8 cellular contexts compared by ENCODE assay signal in genomic region chr5:60699549-60700346, GRCh38. TPM values are rescaled to one million over a fixed set of nuclear protein-coding genes. Genes with fewer than 3 reads are reported as not detected.
DNase-seq lines count a peak whose midpoint lies in the region; ATAC-seq, FAIRE-seq and TF ChIP-seq lines count a peak whose summit lies in the region.

DEPDC1B (minus strand) TSS chr5:60700166; CDS start chr5:60700093, 73 bp downstream.

- H3K4me3 Mint-ChIP-seq in activated CD4-positive, alpha-beta T cell treated with anti-CD3 and anti-CD28 coated beads for 36 hours: peak within 1 kb of the TSS; percentile 84
- H3K4me3 Mint-ChIP-seq in chondrocyte (ENCODE audit: unreplicated experiment): peak within 1 kb of the TSS; percentile 91

- intact Hi-C loops in activated CD4-positive, alpha-beta T cell treated with anti-CD3 and anti-CD28 coated beads for 36 hours (cut with DNase I, micrococcal nuclease): loop anchor here (1.0 to 10.0 kb wide), 8 partner anchors 143 to 1665 kb away; partner anchors contain the start of genes ELOVL7 (in 2 of the 2), ERCC8 (in 1 of the 2), NDUFAF2 (in 1 of the 2) and SMIM15 (in 1 of the 2)
- intact Hi-C loops in left colon (cut with DNase I, micrococcal nuclease): no loop called here

- H3K27ac ChIP-seq in BLaER1 treated with 17β-estradiol and CSF1 and Interleukin-3, amounts not matched to agents 10 nM and 100 nM: peak within 1 kb of the TSS in 10 of 11 experiments; percentile 56 to 94 (median 92); a peak in 21 of 22 replicates

- H3K27ac Mint-ChIP-seq in activated CD4-positive, alpha-beta T cell treated with anti-CD3 and anti-CD28 coated beads for 36 hours: peak within 1 kb of the TSS; percentile 88
- H3K27ac Mint-ChIP-seq in chondrocyte (ENCODE audit: unreplicated experiment): peak within 1 kb of the TSS; percentile 92

- peak within 1 kb of the TSS; percentile 75 to 95 (median 91) for H3K9ac ChIP-seq in BLaER1 treated with 17β-estradiol and CSF1 and Interleukin-3, amounts not matched to agents 10 nM and 100 nM

- no peaks in the 10 kb centered on the region for H3K9me3 Mint-ChIP-seq in activated CD4-positive, alpha-beta T cell treated with anti-CD3 and anti-CD28 coated beads for 36 hours (ENCODE audit: low read depth)
- H3K9me3 Mint-ChIP-seq in chondrocyte (ENCODE audit: low read depth): no peaks in the 10 kb centered on the region

- H3K9me3 ChIP-seq in BLaER1 treated with 17β-estradiol and CSF1 and Interleukin-3, amounts not matched to agents 10 nM and 100 nM (replicated peaks in 1 of 11): peaks cover 0 to 13% (median 7%) of the 10 kb centered on the region in 11 experiments; a peak in 13 of 22 replicates

- POLR2A ChIA-PET in activated CD4-positive, alpha-beta T cell treated with anti-CD3 and anti-CD28 coated beads for 36 hours (lab: Charles Lee): interaction anchor here (0.5 to 2.0 kb wide), 5 partner anchors 18 to 632 kb away, joined by 4 to 8 read pairs (median 4); partner anchors contain the start of genes ERCC8, NDUFAF2 and ZSWIM6

- H3K4me2 ChIP-seq in BLaER1 treated with 17β-estradiol and CSF1 and Interleukin-3, amounts not matched to agents 10 nM and 100 nM: peak within 1 kb of the TSS; percentile 75 to 96 (median 86)

- ATAC-seq in HG03442 (IDR thresholded peaks at IDR 0.05; ENCODE audit: unreplicated experiment) (peak; percentile 90), left colon (peak; percentile 98)
- peak; percentile 97 for ATAC-seq in activated CD4-positive, alpha-beta T cell treated with anti-CD3 and anti-CD28 coated beads for 36 hours

- peaks cover 2% of the 10 kb centered on the region for H3K27me3 Mint-ChIP-seq in activated CD4-positive, alpha-beta T cell treated with anti-CD3 and anti-CD28 coated beads for 36 hours
- H3K27me3 Mint-ChIP-seq in chondrocyte (ENCODE audit: low read depth): peaks cover 10% of the 10 kb centered on the region

- peaks cover 10% of the 10 kb centered on the region for H3K36me3 Mint-ChIP-seq in activated CD4-positive, alpha-beta T cell treated with anti-CD3 and anti-CD28 coated beads for 36 hours (ENCODE audit: low read depth)
- no peaks in the 10 kb centered on the region for H3K36me3 Mint-ChIP-seq in chondrocyte (ENCODE audit: low read depth)

- H3K4me1 Mint-ChIP-seq in activated CD4-positive, alpha-beta T cell treated with anti-CD3 and anti-CD28 coated beads for 36 hours: peaks cover 16% of the 10 kb centered on the region
- H3K4me1 Mint-ChIP-seq in chondrocyte (ENCODE audit: low read depth): peaks cover 25% of the 10 kb centered on the region

- CTCF ChIA-PET in activated CD4-positive, alpha-beta T cell treated with anti-CD3 and anti-CD28 coated beads for 36 hours (lab: Charles Lee): interaction anchor here (0.6 to 2.2 kb wide), 14 partner anchors 10 to 1264 kb away, joined by 3 to 5 read pairs (median 3); partner anchors contain the start of gene ELOVL7

- peak within 1 kb of the TSS; percentile 66 to 84 (median 77) for H3K4me3 ChIP-seq in BLaER1 treated with 17β-estradiol and CSF1 and Interleukin-3, amounts not matched to agents 10 nM and 100 nM

- peak; percentile 18 for FAIRE-seq in GM19239 (lab: Jason Lieb, UNC)

- peak; percentile 78 for TF ChIP-seq CTCF in chondrocyte (IDR thresholded peaks at IDR 0.05)

- H3K36me3 ChIP-seq in BLaER1 treated with 17β-estradiol and CSF1 and Interleukin-3, amounts not matched to agents 10 nM and 100 nM: peaks cover 0 to 12% (median 8%) of the 10 kb centered on the region in 11 experiments; a peak in 10 of 22 replicates

- DNase-seq in GM19239 (ENCODE audit: insufficient read length, low spot score) (peak; percentile 65), NCI-H510A (lab: John Stamatoyannopoulos, UW) (peak; percentile 57), chondrocyte (ENCODE audit: low spot score) (peak; percentile 93), left colon (peak; percentile 80 to 90)
- peak; percentile 94 for DNase-seq in activated CD4-positive, alpha-beta T cell treated with anti-CD3 and anti-CD28 coated beads for 36 hours
- DNase-seq in stimulated activated CD4-positive, alpha-beta T cell treated with anti-CD3 and anti-CD28 coated beads, Interleukin-1b, Interleukin-23, amount 100 ng/mL, for 4 hours (ENCODE audit: low read depth in 2 of 2): peak; percentile 73 to 81

- H3K4me1 ChIP-seq in BLaER1 treated with 17β-estradiol and CSF1 and Interleukin-3, amounts not matched to agents 10 nM and 100 nM: peaks cover 16 to 34% (median 25%) of the 10 kb centered on the region in 10 experiments

- no peaks in the 10 kb centered on the region for H3K27me3 ChIP-seq in BLaER1 treated with 17β-estradiol and CSF1 and Interleukin-3, amounts not matched to agents 10 nM and 100 nM

- no peaks in the 10 kb centered on the region for H4K20me1 ChIP-seq in BLaER1 treated with 17β-estradiol and CSF1 and Interleukin-3, amounts not matched to agents 10 nM and 100 nM

RNA-seq across cellular contexts. Expression of gene DEPDC1B, which starts in this region (rescaled TPM):
- 10 to 100 TPM; 34.2 to 40.3 TPM for total RNA-seq in activated CD4-positive, alpha-beta T cell treated with anti-CD3 and anti-CD28 coated beads for 36 hours
- total RNA-seq in chondrocyte: 1.2 to 2.3 TPM (median 1.5 TPM) in 3 replicates
- 1 to 10 TPM; 5.3 to 7.0 TPM for total RNA-seq in left colon

Comparison
In these comparisons a context has a peak if more than half of its experiments do, and no peak if none do; other contexts are left out.
1. Peak in every context shown above with its lines: DNase-seq, ATAC-seq, H3K4me3 ChIP-seq and H3K27ac ChIP-seq.
2. RNA of gene DEPDC1B (total RNA-seq): 34.2 to 40.3 TPM in activated CD4-positive, alpha-beta T cell treated with anti-CD3 and anti-CD28 coated beads for 36 hours; 5.3 to 7.0 TPM in left colon and 1.2 to 2.3 TPM in chondrocyte; every median in the first group is over 4 times any median in the second.
3. intact Hi-C loops: an anchor here in activated CD4-positive, alpha-beta T cell treated with anti-CD3 and anti-CD28 coated beads for 36 hours (1.0 to 10.0 kb wide); none called in left colon.